ENCODE assay signal across 1 cellular context in genomic region chr17:57879437-57880085, GRCh38.
TF ChIP-seq lines count a peak whose summit lies in the region.

No MANE protein-coding gene starts in this region.

TF ChIP-seq in GM23338, 12 proteins besides CTCF, POLR2A, EP300 and RAD21 (continued from another document):
- TF ChIP-seq ZNF462 (CRISPR knock-in tag; IDR thresholded peaks at IDR 0.05), result no peak
- TF ChIP-seq ZNF114 (CRISPR knock-in tag; IDR thresholded peaks at IDR 0.05), result no peak
- no peak for TF ChIP-seq JUNB (IDR thresholded peaks at IDR 0.05; ENCODE audit: unreplicated experiment)
- TF ChIP-seq CREB1 (CRISPR knock-in tag; IDR thresholded peaks at IDR 0.05; ENCODE audit: low read depth), result no peak
- no peak for TF ChIP-seq STAT1 (IDR thresholded peaks at IDR 0.05; ENCODE audit: unreplicated experiment)
- TF ChIP-seq ZNF331 (CRISPR knock-in tag; IDR thresholded peaks at IDR 0.05; ENCODE audit: low read depth), result no peak
- no peak for TF ChIP-seq NANOG (IDR thresholded peaks at IDR 0.05; ENCODE audit: borderline replicate concordance)
- TF ChIP-seq EZH2phosphoT487 (IDR thresholded peaks at IDR 0.05; ENCODE audit: unreplicated experiment), result no peak
- TF ChIP-seq POLR2AphosphoS5 (IDR thresholded peaks at IDR 0.05; ENCODE audit: low read depth), result no peak
